8 cellular contexts compared by ENCODE assay signal in the genomic region with DNA sequence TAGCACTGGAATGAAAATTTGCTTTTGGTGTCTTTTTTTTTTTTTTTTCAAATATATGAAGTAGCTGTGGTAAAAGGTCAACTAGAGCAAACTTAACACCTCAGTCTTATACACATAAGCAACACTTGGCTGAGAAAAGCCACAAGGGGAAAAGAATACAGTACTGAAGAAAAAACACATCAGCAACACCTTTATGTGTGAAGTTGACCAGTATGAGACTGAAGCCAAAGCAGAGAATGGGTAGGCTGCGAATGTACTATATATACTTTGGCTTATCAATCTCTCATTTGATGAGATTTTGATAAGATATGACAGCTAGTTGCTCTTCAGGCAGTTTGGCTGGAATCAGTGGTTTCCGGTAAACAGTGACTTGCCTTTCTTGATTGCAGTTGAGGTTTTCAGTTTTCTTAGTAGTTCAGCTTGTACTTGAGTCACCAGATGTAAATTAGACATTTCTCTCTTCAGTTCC. TPM values are rescaled to one million over a fixed set of nuclear protein-coding genes. Genes with fewer than 3 reads are reported as not detected.
DNase-seq lines count a peak whose midpoint lies in the region; ATAC-seq and TF ChIP-seq lines count a peak whose summit lies in the region.

No MANE protein-coding gene starts in this region.

- H3K27me3 ChIP-seq in smooth muscle cell (ENCODE audit: low read depth) (no peaks in the 10 kb centered on the region), hepatocyte (no peaks in the 10 kb centered on the region)

- no peaks in the 10 kb centered on the region for H3K9me3 ChIP-seq in mucosa of descending colon
- no peaks in the 10 kb centered on the region for H3K9me3 ChIP-seq in smooth muscle cell (replicated peaks; ENCODE audit: low read depth)
- no peaks in the 10 kb centered on the region for H3K9me3 ChIP-seq in hepatocyte (ENCODE audit: low read depth)

- peaks cover 3% of the 10 kb centered on the region for H3F3A ChIP-seq in smooth muscle cell (ENCODE audit: low read depth)

- peak; percentile 26 for DNase-seq in RPMI7951 (ENCODE audit: low read depth)
- peak in 1 of 3 donors; percentile 10 for DNase-seq in mucosa of descending colon
- DNase-seq in cerebellum (ENCODE audit: low spot score), result no peak
- DNase-seq in NCI-H524 treated with DMSO at 0.1 percent for 48 hours (lab: John Stamatoyannopoulos, UW), result no peak
- no peak for DNase-seq in smooth muscle cell (lab: John Stamatoyannopoulos, UW; ENCODE audit: unreplicated experiment)
- no peak for DNase-seq in hepatocyte (ENCODE audit: low spot score)

- no peak overlapping the region for H3K9ac ChIP-seq in smooth muscle cell (ENCODE audit: low read depth)

- H4K20me1 ChIP-seq in smooth muscle cell (ENCODE audit: low read depth) (peaks cover 10% of the 10 kb centered on the region), hepatocyte (ENCODE audit: insufficient read depth, poor library complexity, severe bottlenecking) (no peaks in the 10 kb centered on the region)

- peak; percentile 85 for ATAC-seq in GM18909 (IDR thresholded peaks at IDR 0.05; ENCODE audit: poor library complexity, unreplicated experiment)
- peak; percentile 69 for ATAC-seq in HG02759 (IDR thresholded peaks at IDR 0.05; ENCODE audit: unreplicated experiment)
- peak; percentile 62 for ATAC-seq in mucosa of descending colon

- no peaks in the 10 kb centered on the region for H3K4me1 ChIP-seq in mucosa of descending colon (ENCODE audit: low read depth)
- no peaks in the 10 kb centered on the region for H3K4me1 ChIP-seq in smooth muscle cell (ENCODE audit: low read depth)
- H3K4me1 ChIP-seq in hepatocyte (ENCODE audit: insufficient read depth), result no peaks in the 10 kb centered on the region

- H3K36me3 ChIP-seq in mucosa of descending colon (ENCODE audit: low read depth) (no peaks in the 10 kb centered on the region), smooth muscle cell (ENCODE audit: low read depth) (peaks cover 13% of the 10 kb centered on the region), hepatocyte (replicated peaks; ENCODE audit: insufficient read depth, low read depth) (no peaks in the 10 kb centered on the region)

- intact Hi-C loops in mucosa of descending colon (cut with DNase I, micrococcal nuclease), result loop anchor here in 1 of 2 donors (5.0 kb wide), 1 partner anchor 614 kb away; no protein-coding TSS in a partner anchor

- H3K9me2 ChIP-seq in hepatocyte (replicated peaks; ENCODE audit: insufficient read depth), result no peaks in the 10 kb centered on the region

- H2AFZ ChIP-seq in smooth muscle cell (ENCODE audit: low read depth) (no peak overlapping the region), hepatocyte (no peak overlapping the region)

- H3K79me2 ChIP-seq in smooth muscle cell (ENCODE audit: low read depth), result no peaks in the 10 kb centered on the region
- H3K79me2 ChIP-seq in hepatocyte, result no peaks in the 10 kb centered on the region

- no peak for TF ChIP-seq CTCF in mucosa of descending colon (IDR thresholded peaks at IDR 0.05)
- no peak for TF ChIP-seq CTCF in smooth muscle cell (IDR thresholded peaks at IDR 0.05; ENCODE audit: borderline replicate concordance, insufficient read depth, poor library complexity, severe bottlenecking)
- TF ChIP-seq CTCF in hepatocyte (IDR thresholded peaks at IDR 0.05; ENCODE audit: poor library complexity), result no peak

- H3K27ac ChIP-seq in smooth muscle cell (ENCODE audit: low read depth) (no peak overlapping the region), hepatocyte (no peak overlapping the region)

- 93% methylated on average over 2 of the region's 2 CpGs for WGBS in smooth muscle cell (ENCODE audit: low lambda C conversion rate)
- WGBS in hepatocyte (ENCODE audit: low lambda C conversion rate, missing lambda C conversion rate), result 89% methylated on average over 2 of the region's 2 CpGs

- no peak overlapping the region for H3K4me2 ChIP-seq in smooth muscle cell
- no peak overlapping the region for H3K4me2 ChIP-seq in hepatocyte

- H3K4me3 ChIP-seq in mucosa of descending colon (no peak overlapping the region), smooth muscle cell (no peak overlapping the region), hepatocyte (no peak overlapping the region)

RNA-seq across cellular contexts. Expression of gene ZCWPW2, which starts 22.0 kb away (rescaled TPM):
- 0.20 and 0.36 TPM in 2 replicates for total RNA-seq in RPMI7951 (2014; rRNA removed; shearing (Covaris generic))
- total RNA-seq in mucosa of descending colon (1 to 10 TPM in 1 of 3 donors, under 1 TPM in 2; 0.55 to 1.7 (median 0.90) TPM), cerebellum (1.8 TPM), smooth muscle cell (0.81 and 7.0 TPM in 2 replicates), hepatocyte (0.52 and 0.77 TPM in 2 replicates)
- polyA plus RNA-seq in smooth muscle cell (0.74 and 2.2 TPM in 2 replicates), hepatocyte (1.6 and 1.8 TPM in 2 replicates)

RNA-seq across cellular contexts. Expression of gene AZI2, which starts 22.1 kb away (rescaled TPM):
- 41.6 and 55.5 TPM in 2 replicates for total RNA-seq in RPMI7951 (2014; rRNA removed; shearing (Covaris generic))
- total RNA-seq in mucosa of descending colon (10 to 100 TPM; 50.4 to 61.6 (median 55.3) TPM), cerebellum (97.4 TPM), smooth muscle cell (44.7 and 93.3 TPM in 2 replicates), hepatocyte (55.3 and 59.5 TPM in 2 replicates)
- polyA plus RNA-seq in smooth muscle cell (53.1 and 55.3 TPM in 2 replicates), hepatocyte (45.4 and 55.3 TPM in 2 replicates)
